ENCODE assay signal across 8 cellular contexts in the genomic region with DNA sequence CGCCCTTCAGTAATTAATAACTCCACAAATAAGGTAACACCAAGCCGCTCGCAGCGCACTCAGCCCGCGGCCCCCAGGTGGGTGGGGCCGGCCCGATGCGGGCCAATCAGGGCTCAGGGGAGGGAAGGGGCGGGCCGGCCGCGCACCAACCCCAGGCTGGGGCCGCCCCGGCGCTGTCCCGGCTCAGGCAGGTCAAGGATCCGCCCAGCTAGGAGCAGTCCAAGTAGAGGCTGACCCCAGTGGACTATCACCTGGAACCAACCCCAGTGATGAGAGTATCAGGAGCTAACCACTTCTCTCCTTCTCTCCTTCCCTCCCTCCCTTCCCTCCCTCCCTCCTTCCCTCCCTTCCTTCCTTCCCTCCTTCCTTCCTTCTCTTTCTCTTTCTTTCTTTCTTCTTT.
DNase-seq lines count a peak whose midpoint lies in the region; ATAC-seq, FAIRE-seq and TF ChIP-seq lines count a peak whose summit lies in the region.

No MANE protein-coding gene starts in this region.

- H3K4me1 ChIP-seq in liver (ENCODE audit: control insufficient read depth in 4 of 4, insufficient read depth in 4 of 4, low read length in 3 of 4) (peaks cover 4 to 18% (median 11%) of the 10 kb centered on the region in 4 donors), testis (peaks cover 7% of the 10 kb centered on the region)

- H3K27me3 ChIP-seq in liver (ENCODE audit: control insufficient read depth in 4 of 4, insufficient read depth in 4 of 4, low read length in 3 of 4) (no peaks in the 10 kb centered on the region), testis (no peaks in the 10 kb centered on the region)

- no peak overlapping the region for H3K9ac ChIP-seq in liver (ENCODE audit: low read depth in 1 of 2, low read length in 2 of 2)

- no peak for TF ChIP-seq RAD21 in liver (IDR thresholded peaks at IDR 0.05)

- H3K27ac ChIP-seq in liver (ENCODE audit: low read depth in 1 of 2, low read length in 2 of 2) (peak overlapping the region in 1 of 2 donors; percentile 34), testis (peak overlapping the region in 1 of 2 donors; percentile 2)

- no peaks in the 10 kb centered on the region for H3K9me3 ChIP-seq in liver (ENCODE audit: control insufficient read depth in 4 of 4, low read length in 3 of 4)
- no peaks in the 10 kb centered on the region for H3K9me3 ChIP-seq in testis

- TF ChIP-seq POLR2A in testis (IDR thresholded peaks at IDR 0.05) (no peak), H54 (IDR thresholded peaks at IDR 0.05; ENCODE audit: low read depth, low read length) (no peak)

- ATAC-seq in HG03280 (IDR thresholded peaks at IDR 0.05; ENCODE audit: unreplicated experiment), result peak; percentile 74
- ATAC-seq in HG03108 (IDR thresholded peaks at IDR 0.05; ENCODE audit: unreplicated experiment), result no peak

- no peak for FAIRE-seq in H54 (lab: Jason Lieb, UNC)

- H3K4me3 ChIP-seq in GM12875 (ENCODE audit: low read depth, low read length), result peak overlapping the region; percentile 3
- H3K4me3 ChIP-seq in liver (ENCODE audit: low read depth in 1 of 3, low read length in 3 of 3), result peak overlapping the region in 1 of 3 donors; percentile 10
- H3K4me3 ChIP-seq in testis, result peak overlapping the region in 1 of 2 donors; percentile 27

- DNase-seq in astrocyte of the hippocampus (ENCODE audit: low read depth, low spot score) (peak; percentile 59), testis (peak; percentile 79), H54 (ENCODE audit: insufficient read length, low spot score) (no peak), occipital lobe (lab: John Stamatoyannopoulos, UW) (no peak)

- TF ChIP-seq CTCF in GM12875 (IDR thresholded peaks at IDR 0.05; ENCODE audit: borderline replicate concordance, insufficient read depth, low read depth, low read length) (no peak), liver (IDR thresholded peaks at IDR 0.05; ENCODE audit: low read depth, low read length, missing input control) (no peak), testis (IDR thresholded peaks at IDR 0.05) (no peak)

- WGBS in liver, result 13% methylated on average over 18 of the region's 18 CpGs
- WGBS in testis, 2 donors, result 1 to 2% methylated on average over 15 to 18 of the region's 18 CpGs

- intact Hi-C loops in testis (cut with DNase I; ENCODE audit: low total_unique reads), result no loop called here

- no peaks in the 10 kb centered on the region for H3K36me3 ChIP-seq in liver (ENCODE audit: control insufficient read depth in 4 of 4, insufficient read depth in 3 of 4, low read depth in 1 of 4, low read length in 3 of 4)
- H3K36me3 ChIP-seq in testis (ENCODE audit: low read depth, missing control alignments), result no peaks in the 10 kb centered on the region

TF ChIP-seq in liver, 16 proteins besides CTCF, POLR2A, EP300 and RAD21:
- no peak for TF ChIP-seq MAX (IDR thresholded peaks at IDR 0.05)
- TF ChIP-seq HNF4A (conservative IDR thresholded peaks at IDR 0.05), result peak; percentile 85 to 91
- TF ChIP-seq, protein P1, sequence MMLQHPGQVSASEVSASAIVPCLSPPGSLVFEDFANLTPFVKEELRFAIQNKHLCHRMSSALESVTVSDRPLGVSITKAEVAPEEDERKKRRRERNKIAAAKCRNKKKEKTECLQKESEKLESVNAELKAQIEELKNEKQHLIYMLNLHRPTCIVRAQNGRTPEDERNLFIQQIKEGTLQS (IDR thresholded peaks at IDR 0.05), result no peak
- TF ChIP-seq SP1 (IDR thresholded peaks at IDR 0.05), result peak; percentile 88
- peak; percentile 54 for TF ChIP-seq NR2F2 (IDR thresholded peaks at IDR 0.05)
- TF ChIP-seq HNF4G (IDR thresholded peaks at IDR 0.05), result peak; percentile 64
- TF ChIP-seq, protein P2, sequence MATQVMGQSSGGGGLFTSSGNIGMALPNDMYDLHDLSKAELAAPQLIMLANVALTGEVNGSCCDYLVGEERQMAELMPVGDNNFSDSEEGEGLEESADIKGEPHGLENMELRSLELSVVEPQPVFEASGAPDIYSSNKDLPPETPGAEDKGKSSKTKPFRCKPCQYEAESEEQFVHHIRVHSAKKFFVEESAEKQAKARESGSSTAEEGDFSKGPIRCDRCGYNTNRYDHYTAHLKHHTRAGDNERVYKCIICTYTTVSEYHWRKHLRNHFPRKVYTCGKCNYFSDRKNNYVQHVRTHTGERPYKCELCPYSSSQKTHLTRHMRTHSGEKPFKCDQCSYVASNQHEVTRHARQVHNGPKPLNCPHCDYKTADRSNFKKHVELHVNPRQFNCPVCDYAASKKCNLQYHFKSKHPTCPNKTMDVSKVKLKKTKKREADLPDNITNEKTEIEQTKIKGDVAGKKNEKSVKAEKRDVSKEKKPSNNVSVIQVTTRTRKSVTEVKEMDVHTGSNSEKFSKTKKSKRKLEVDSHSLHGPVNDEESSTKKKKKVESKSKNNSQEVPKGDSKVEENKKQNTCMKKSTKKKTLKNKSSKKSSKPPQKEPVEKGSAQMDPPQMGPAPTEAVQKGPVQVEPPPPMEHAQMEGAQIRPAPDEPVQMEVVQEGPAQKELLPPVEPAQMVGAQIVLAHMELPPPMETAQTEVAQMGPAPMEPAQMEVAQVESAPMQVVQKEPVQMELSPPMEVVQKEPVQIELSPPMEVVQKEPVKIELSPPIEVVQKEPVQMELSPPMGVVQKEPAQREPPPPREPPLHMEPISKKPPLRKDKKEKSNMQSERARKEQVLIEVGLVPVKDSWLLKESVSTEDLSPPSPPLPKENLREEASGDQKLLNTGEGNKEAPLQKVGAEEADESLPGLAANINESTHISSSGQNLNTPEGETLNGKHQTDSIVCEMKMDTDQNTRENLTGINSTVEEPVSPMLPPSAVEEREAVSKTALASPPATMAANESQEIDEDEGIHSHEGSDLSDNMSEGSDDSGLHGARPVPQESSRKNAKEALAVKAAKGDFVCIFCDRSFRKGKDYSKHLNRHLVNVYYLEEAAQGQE (IDR thresholded peaks at IDR 0.05), result no peak
- TF ChIP-seq TAF1 (conservative IDR thresholded peaks at IDR 0.05), result no peak
- TF ChIP-seq JUND (IDR thresholded peaks at IDR 0.05), result no peak
- TF ChIP-seq, protein P3, sequence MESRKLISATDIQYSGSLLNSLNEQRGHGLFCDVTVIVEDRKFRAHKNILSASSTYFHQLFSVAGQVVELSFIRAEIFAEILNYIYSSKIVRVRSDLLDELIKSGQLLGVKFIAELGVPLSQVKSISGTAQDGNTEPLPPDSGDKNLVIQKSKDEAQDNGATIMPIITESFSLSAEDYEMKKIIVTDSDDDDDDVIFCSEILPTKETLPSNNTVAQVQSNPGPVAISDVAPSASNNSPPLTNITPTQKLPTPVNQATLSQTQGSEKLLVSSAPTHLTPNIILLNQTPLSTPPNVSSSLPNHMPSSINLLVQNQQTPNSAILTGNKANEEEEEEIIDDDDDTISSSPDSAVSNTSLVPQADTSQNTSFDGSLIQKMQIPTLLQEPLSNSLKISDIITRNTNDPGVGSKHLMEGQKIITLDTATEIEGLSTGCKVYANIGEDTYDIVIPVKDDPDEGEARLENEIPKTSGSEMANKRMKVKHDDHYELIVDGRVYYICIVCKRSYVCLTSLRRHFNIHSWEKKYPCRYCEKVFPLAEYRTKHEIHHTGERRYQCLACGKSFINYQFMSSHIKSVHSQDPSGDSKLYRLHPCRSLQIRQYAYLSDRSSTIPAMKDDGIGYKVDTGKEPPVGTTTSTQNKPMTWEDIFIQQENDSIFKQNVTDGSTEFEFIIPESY (IDR thresholded peaks at IDR 0.05), result no peak
- TF ChIP-seq FOXA2 (IDR thresholded peaks at IDR 0.05), result no peak
- no peak for TF ChIP-seq FOXA1 (IDR thresholded peaks at IDR 0.05)
- peak; percentile 66 to 81 for TF ChIP-seq RXRA (IDR thresholded peaks at IDR 0.05)
- no peak for TF ChIP-seq EGR1 (IDR thresholded peaks at IDR 0.05; ENCODE audit: low read depth in 2 of 2)
- no peak for TF ChIP-seq YY1 (IDR thresholded peaks at IDR 0.05)
- no peak for TF ChIP-seq GABPA (IDR thresholded peaks at IDR 0.05 in 1 of 2, conservative IDR thresholded peaks at IDR 0.05 in 1 of 2)

Comparison
In these comparisons a context has a peak if more than half of its experiments do, and no peak if none do; other contexts are left out.
1. DNase-seq: peak in astrocyte of the hippocampus (single experiment) and testis (single experiment); none in H54 (single experiment) and occipital lobe (single experiment).